Comparison of ENCODE assay signal across 19 cellular contexts in the genomic region with DNA sequence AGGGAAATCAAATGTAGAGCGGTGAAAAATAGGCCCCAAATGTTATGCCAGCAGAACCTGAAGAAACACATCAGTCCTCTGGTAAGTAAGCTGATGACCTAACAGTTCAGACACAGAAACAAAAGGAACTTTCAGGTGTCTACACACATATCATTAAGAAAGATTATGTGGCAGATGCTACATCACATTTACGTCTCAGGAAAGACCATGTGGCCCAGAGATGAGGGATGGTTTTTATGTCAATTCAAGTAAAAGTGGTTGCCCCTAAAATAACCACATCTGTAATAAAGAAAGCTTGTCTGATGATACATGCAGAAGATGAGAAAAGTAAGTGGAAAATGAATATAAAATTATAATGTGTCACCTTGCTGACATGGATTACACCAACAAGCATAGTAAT. TPM values are rescaled to one million over a fixed set of nuclear protein-coding genes. Genes with fewer than 3 reads are reported as not detected.
A peak's percentile ranks its signal among the peaks of the same experiment; 100 is the strongest.
DNase-seq lines count a peak whose midpoint lies in the region; ATAC-seq and TF ChIP-seq lines count a peak whose summit lies in the region.
"Had no signal": no experiment of that assay in that cellular context is flagged by ENCODE, and none has a peak within 500 bp of the region (broad histone marks: within the 10 kb centered on the region; RNA-seq: fewer than 3 reads in every experiment).

No MANE protein-coding gene starts in this region.

- H3K36me3 Mint-ChIP-seq in activated T-cell treated with anti-CD3 and anti-CD28 coated beads, Interleukin-2, amount 50 U/mL, for 4 hours (ENCODE audit: insufficient read depth): peaks cover 11% of the 10 kb centered on the region
- H3K36me3 Mint-ChIP-seq in mesothelial cell of epicardium: peaks cover 4% of the 10 kb centered on the region
- H3K36me3 Mint-ChIP-seq: IgD-negative memory B cell had no signal

- H3K4me2 ChIP-seq in DND-41 (ENCODE audit: insufficient read depth, low read length): no peak overlapping the region
- peak overlapping the region; percentile 20 for H3K4me2 ChIP-seq in Loucy (ENCODE audit: low read depth, low read length, poor library complexity, severe bottlenecking)

- H3K4me3 Mint-ChIP-seq in activated T-cell treated with anti-CD3 and anti-CD28 coated beads, Interleukin-2, amount 50 U/mL, for 4 hours: no peak overlapping the region
- H3K4me3 Mint-ChIP-seq in mesothelial cell of epicardium: no peak overlapping the region
- H3K4me3 Mint-ChIP-seq: IgD-negative memory B cell had no signal

- H3K27ac Mint-ChIP-seq in mesothelial cell of epicardium: no peak overlapping the region
- H3K27ac Mint-ChIP-seq: IgD-negative memory B cell had no signal

- H3K4me1 ChIP-seq in DND-41 (ENCODE audit: insufficient read depth, low read length): peaks cover 9% of the 10 kb centered on the region; the same call in 1 of the 2 replicates
- H3K4me1 ChIP-seq in Loucy (ENCODE audit: insufficient read depth, low read length, poor library complexity, severe bottlenecking): peaks cover 64% of the 10 kb centered on the region
- peaks cover 41 to 58% of the 10 kb centered on the region in 2 experiments for H3K4me1 ChIP-seq in neutrophil (ENCODE audit: control insufficient read depth in 1 of 2, insufficient read depth in 1 of 2, low read depth in 1 of 2, low read length in 1 of 2)
- H3K4me1 ChIP-seq: Caco-2 had no signal

- peaks cover 99% of the 10 kb centered on the region for H3K79me2 ChIP-seq in DND-41 (ENCODE audit: insufficient read depth, low read length)
- H3K79me2 ChIP-seq in Loucy (ENCODE audit: insufficient read depth, low read length): peaks cover 100% of the 10 kb centered on the region

- peak; percentile 81 to 83 for ATAC-seq in activated T-cell treated with anti-CD3 and anti-CD28 coated beads, Interleukin-2, amount 50 U/mL, for 4 hours
- peak; percentile 35; the same call in 1 of the 3 replicates for ATAC-seq in DND-41 (ENCODE audit: insufficient read depth, low read depth)

- H3K27ac ChIP-seq in DND-41 (ENCODE audit: low read length) (no peak overlapping the region), neutrophil (peak overlapping the region; percentile 65)
- H3K27ac ChIP-seq: HL-60 had no signal

- H3K9me2 ChIP-seq in Loucy (replicated peaks; ENCODE audit: low read depth, low read length): no peaks in the 10 kb centered on the region

- H3K4me1 Mint-ChIP-seq in activated T-cell treated with anti-CD3 and anti-CD28 coated beads, Interleukin-2, amount 50 U/mL, for 4 hours (ENCODE audit: low read depth): peaks cover 45% of the 10 kb centered on the region
- H3K4me1 Mint-ChIP-seq in mesothelial cell of epicardium: peaks cover 31% of the 10 kb centered on the region

- no peak overlapping the region for H3K4me3 ChIP-seq in DND-41 (ENCODE audit: low read depth in 1 of 2, low read length in 2 of 2)
- H3K4me3 ChIP-seq in Loucy (ENCODE audit: low read length, poor library complexity, severe bottlenecking): no peak overlapping the region
- H3K4me3 ChIP-seq in neutrophil (ENCODE audit: low read depth in 1 of 2, low read length in 1 of 2): no peak overlapping the region

- no peak overlapping the region for H3K9ac ChIP-seq in DND-41 (ENCODE audit: low read depth, low read length)
- no peak overlapping the region for H3K9ac ChIP-seq in Loucy (ENCODE audit: low read depth, low read length, poor library complexity, severe bottlenecking)

- H2AFZ ChIP-seq in DND-41 (ENCODE audit: low read depth, low read length): no peak overlapping the region
- H2AFZ ChIP-seq in Loucy (ENCODE audit: low read length): no peak overlapping the region

- no peak for DNase-seq in activated T-cell treated with anti-CD3 and anti-CD28 coated beads, Interleukin-2, amount 50 U/mL, for 4 hours
- no peak for DNase-seq in activated T-cell treated with anti-CD3 and anti-CD28 coated beads for 4 hours
- DNase-seq in DND-41: no peak
- no peak for DNase-seq in SHP77 treated with DMSO at 0.1 percent for 48 hours (lab: John Stamatoyannopoulos, UW)
- DNase-seq in mesothelial cell of epicardium (ENCODE audit: low spot score in 2 of 2, unreplicated experiment in 2 of 2): no peak
- DNase-seq: Caco-2; DMS153; EL; NCI-H1105 treated with DMSO at 0.1 percent for 48 hours; NCI-H1694 treated with DMSO at 0.1 percent for 48 hours; NCI-H2107; NCI-H2227 treated with DMSO at 0.1 percent for 48 hours; NK-92 treated with Interleukin-12 subunit alpha and Interleukin-12 subunit beta, amount 100 ng/mL, for 24 hours; SHP77 had no signal

- H3K9me3 ChIP-seq in DND-41 (ENCODE audit: insufficient read depth, low read length, severe bottlenecking) (no peaks in the 10 kb centered on the region), Loucy (ENCODE audit: insufficient read depth, low read depth, low read length) (no peaks in the 10 kb centered on the region), neutrophil (no peaks in the 10 kb centered on the region)
- H3K9me3 ChIP-seq: Caco-2 had no signal

- H3K27me3 ChIP-seq in DND-41 (ENCODE audit: insufficient read depth, low read length, poor library complexity) (no peaks in the 10 kb centered on the region), Loucy (ENCODE audit: insufficient read depth, low read length, poor library complexity, severe bottlenecking) (no peaks in the 10 kb centered on the region), neutrophil (no peaks in the 10 kb centered on the region)

- no peaks in the 10 kb centered on the region for H3K9me3 Mint-ChIP-seq in activated T-cell treated with anti-CD3 and anti-CD28 coated beads, Interleukin-2, amount 50 U/mL, for 4 hours
- no peaks in the 10 kb centered on the region for H3K9me3 Mint-ChIP-seq in mesothelial cell of epicardium

- no peaks in the 10 kb centered on the region for H3K27me3 Mint-ChIP-seq in activated T-cell treated with anti-CD3 and anti-CD28 coated beads, Interleukin-2, amount 50 U/mL, for 4 hours (ENCODE audit: low read depth)
- no peaks in the 10 kb centered on the region for H3K27me3 Mint-ChIP-seq in mesothelial cell of epicardium (ENCODE audit: low read depth)

- no peaks in the 10 kb centered on the region for H3F3A ChIP-seq in Loucy (ENCODE audit: low read depth)

- TF ChIP-seq CTCF in DND-41 (IDR thresholded peaks at IDR 0.05; ENCODE audit: borderline replicate concordance, extremely low read depth, low read length, poor library complexity, severe bottlenecking) (no peak), Loucy (conservative IDR thresholded peaks at IDR 0.05; ENCODE audit: low read length) (no peak), neutrophil (IDR thresholded peaks at IDR 0.05) (no peak), mesothelial cell of epicardium (IDR thresholded peaks at IDR 0.05; ENCODE audit: unreplicated experiment) (no peak)

- H4K20me1 ChIP-seq in DND-41 (ENCODE audit: insufficient read depth, low read length) (peaks cover 58% of the 10 kb centered on the region), Loucy (ENCODE audit: insufficient read depth, low read length, poor library complexity, severe bottlenecking) (peaks cover 99% of the 10 kb centered on the region)

- H3K36me3 ChIP-seq in DND-41 (ENCODE audit: insufficient read depth, low read length) (peaks cover 11% of the 10 kb centered on the region; the same call in 1 of the 2 replicates), Loucy (ENCODE audit: insufficient read depth, low read length) (peaks cover 29% of the 10 kb centered on the region; the same call in 1 of the 2 replicates), neutrophil (peaks cover 1% of the 10 kb centered on the region)

RNA-seq across cellular contexts. Expression of a gene that starts 31.4 kb away (rescaled TPM):
- 10 to 100 TPM; 18.2 to 20.1 (median 18.9) TPM for total RNA-seq in activated T-cell treated with anti-CD3 and anti-CD28 coated beads, Interleukin-2, amount 50 U/mL, for 4 hours
- 44.4 to 47.0 TPM (median 46.9 TPM) in 3 replicates for total RNA-seq in mesothelial cell of epicardium
- total RNA-seq: OCI-LY7 had no signal
